Comparison of ENCODE assay signal across 8 cellular contexts in the genomic region with DNA sequence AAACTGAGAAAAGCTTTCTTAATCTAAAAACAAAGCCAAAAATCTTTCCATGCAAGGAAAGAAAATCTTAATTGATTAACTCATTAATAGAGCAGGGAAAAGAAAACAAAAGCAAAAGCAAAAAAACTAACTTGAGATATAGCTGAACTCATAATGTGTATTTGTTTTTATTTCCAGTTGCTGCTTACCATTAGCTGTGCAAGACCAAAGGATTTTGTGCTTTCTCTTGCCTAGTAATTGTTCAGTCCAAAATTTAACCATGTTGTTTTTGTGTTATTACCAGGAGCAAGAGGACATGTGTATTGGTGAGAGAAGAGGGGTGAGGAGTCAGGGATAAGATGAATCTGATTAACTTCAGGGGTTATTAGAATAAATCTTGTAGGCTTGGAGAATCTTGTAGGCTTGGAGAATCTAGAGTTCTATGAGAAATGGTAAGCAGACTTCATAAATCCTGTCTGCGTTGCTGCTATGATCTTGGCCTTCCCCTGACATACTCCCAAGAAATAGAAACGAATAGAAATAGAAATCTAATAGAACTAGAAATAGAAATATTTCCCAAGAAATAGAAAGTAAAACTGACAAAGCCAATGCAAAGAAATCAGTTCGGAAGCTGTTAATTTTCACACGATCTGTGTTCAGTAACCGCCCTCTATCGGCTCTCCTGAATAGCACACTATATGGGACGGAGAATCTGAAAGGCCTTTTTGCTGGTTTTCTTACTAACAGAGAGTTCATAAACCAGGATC.
DNase-seq lines count a peak whose midpoint lies in the region; ATAC-seq and TF ChIP-seq lines count a peak whose summit lies in the region.

No MANE protein-coding gene starts in this region.

- no peaks in the 10 kb centered on the region for H3K36me3 Mint-ChIP-seq in immature natural killer cell

- peaks cover 54 to 61% of the 10 kb centered on the region in 2 donors for H3K4me1 Mint-ChIP-seq in immature natural killer cell

- no peaks in the 10 kb centered on the region for H3K9me3 Mint-ChIP-seq in immature natural killer cell

- no peaks in the 10 kb centered on the region for H3K9me3 ChIP-seq in body of pancreas

- TF ChIP-seq POLR2A in body of pancreas (IDR thresholded peaks at IDR 0.05): no peak

- H3K27ac Mint-ChIP-seq in immature natural killer cell: peak overlapping the region; percentile 79 to 93 (median 91)

- ATAC-seq in GM19372 (IDR thresholded peaks at IDR 0.05; ENCODE audit: low read depth, unreplicated experiment): peak; percentile 37
- peak; percentile 78 for ATAC-seq in body of pancreas

- H3K27ac ChIP-seq in HL-60 (replicated peaks) (no peak overlapping the region), RWPE1 (no peak overlapping the region), body of pancreas (peak overlapping the region; percentile 37 to 92 (median 88))

- 0 to 2% methylated on average over 7 of the region's 7 CpGs for WGBS in body of pancreas, 2 donors

- intact Hi-C loops in body of pancreas (cut with DNase I): loop anchor here (10.0 kb wide), 1 partner anchor 111 kb away; no protein-coding TSS in a partner anchor

- H3K4me3 ChIP-seq in HL-60 (replicated peaks; ENCODE audit: insufficient read depth, low read length) (no peak overlapping the region), body of pancreas (no peak overlapping the region)

- POLR2A ChIA-PET in RWPE1 (lab: Yijun Ruan, JAX; ENCODE audit: low non-redundant PET): no interaction called here

- CTCF ChIA-PET in RWPE1 (lab: Yijun Ruan, JAX): interaction anchor here (0.5 to 2.2 kb wide), 23 partner anchors 12 to 1852 kb away, joined by 3 to 11 read pairs (median 4); a partner anchor contains a TSS

- TF ChIP-seq CTCF in HL-60 (IDR thresholded peaks at IDR 0.05; ENCODE audit: insufficient read depth, low read length) (peak; percentile 81), RWPE1 (conservative IDR thresholded peaks at IDR 0.05; ENCODE audit: low read depth) (peak; percentile 92), body of pancreas (IDR thresholded peaks at IDR 0.05) (peak; percentile 26 to 91 (median 85))

- H3K36me3 ChIP-seq in body of pancreas (replicated peaks in 1 of 2; ENCODE audit: insufficient read depth in 1 of 2, low read depth in 2 of 2): no peaks in the 10 kb centered on the region

- H3K27me3 ChIP-seq in HL-60 (ENCODE audit: insufficient read depth, poor library complexity, severe bottlenecking): no peaks in the 10 kb centered on the region
- no peaks in the 10 kb centered on the region for H3K27me3 ChIP-seq in body of pancreas

- H3K4me3 Mint-ChIP-seq in immature natural killer cell: peak overlapping the region; percentile 87 to 89 (median 89)

- peaks cover 22% of the 10 kb centered on the region for H3K4me1 ChIP-seq in body of pancreas

- H3K27me3 Mint-ChIP-seq in immature natural killer cell (ENCODE audit: low read depth in 3 of 3): peaks cover 5 to 13% (median 8%) of the 10 kb centered on the region in 3 donors

- DNase-seq in DMS 273 (lab: John Stamatoyannopoulos, UW; ENCODE audit: unreplicated experiment) (peak; percentile 86), HL-60 (ENCODE audit: low read depth in 1 of 2, low spot score in 1 of 2) (peak in 1 of 2 experiments; percentile 49), RWPE1 (ENCODE audit: low spot score) (peak; percentile 72), body of pancreas (peak; percentile 44 to 71 (median 58)), immature natural killer cell (peak; percentile 58 to 69 (median 61)), occipital lobe (lab: John Stamatoyannopoulos, UW) (no peak)
- DNase-seq in stimulated activated CD8-positive, alpha-beta memory T cell treated with anti-CD3 and anti-CD28 coated beads, Interleukin-12 subunit alpha, Interleukin-12 subunit beta, amount 100 ng/mL, for 1 hour (ENCODE audit: low read depth): peak; percentile 24

Comparison
In these comparisons a context has a peak if more than half of its experiments do, and no peak if none do; other contexts are left out.
1. H3K27ac ChIP-seq: peak in body of pancreas (4 of 4); none in HL-60 (single experiment) and RWPE1 (single experiment).
2. Peak in every context shown above with its lines, with median percentiles within 50 percentile points of each other: CTCF ChIP-seq.